In genomic region chr15:22884344-22884743, GRCh38 we compare ENCODE assay signal across 11 cellular contexts. TPM values are rescaled to one million over a fixed set of nuclear protein-coding genes. Genes with fewer than 3 reads are reported as not detected.
DNase-seq lines count a peak whose midpoint lies in the region; ATAC-seq and TF ChIP-seq lines count a peak whose summit lies in the region.
"Had no signal": no experiment of that assay in that cellular context is flagged by ENCODE, and none has a peak within 500 bp of the region (broad histone marks: within the 10 kb centered on the region; RNA-seq: fewer than 3 reads in every experiment).

No MANE protein-coding gene starts in this region.

- TF ChIP-seq CTCF in GM12873 (IDR thresholded peaks at IDR 0.05; ENCODE audit: insufficient read depth, low read depth, low read length, missing control alignments) (peak; percentile 50), fibroblast of villous mesenchyme (IDR thresholded peaks at IDR 0.05; ENCODE audit: insufficient read depth, low read depth, low read length) (peak; percentile 33)

- peak; percentile 11 for DNase-seq in ACHN
- peak; percentile 22 for DNase-seq in SK-MEL-5 (ENCODE audit: low read depth, low spot score)
- DNase-seq in fibroblast of villous mesenchyme (ENCODE audit: low read depth) = no peak
- DNase-seq: activated B cell treated with CpG ODN at 0.5 μM for 24 hours; effector memory CD4-positive, alpha-beta T cell; NCI-H2081 had no signal

- no peak overlapping the region for H3K4me3 ChIP-seq in fibroblast of villous mesenchyme (ENCODE audit: low read depth, low read length)

- in situ Hi-C loops in ACHN (cut with HindIII; ENCODE audit: low pct_ligation_motif_present, low pct_unique_long_range_greater_than_20kb, low sequenced_read_pairs) = no loop called here
- in situ Hi-C loops in SK-MEL-5 (cut with HindIII; ENCODE audit: low pct_unique_long_range_greater_than_20kb, low sequenced_read_pairs) = no loop called here

- ATAC-seq in GM18909 (IDR thresholded peaks at IDR 0.05; ENCODE audit: poor library complexity, unreplicated experiment) = no peak
- no peak for ATAC-seq in HG02623 (IDR thresholded peaks at IDR 0.05; ENCODE audit: unreplicated experiment)
- no peak for ATAC-seq in GM18861 (IDR thresholded peaks at IDR 0.05; ENCODE audit: unreplicated experiment)
- no peak for ATAC-seq in GM21723 (IDR thresholded peaks at IDR 0.05; ENCODE audit: unreplicated experiment)

RNA-seq across cellular contexts. Expression of gene NIPA2, which starts 45.9 kb away (rescaled TPM):
- 130 and 131 TPM in 2 replicates for total RNA-seq in SK-MEL-5 (2014; rRNA removed; shearing (Covaris generic))
- 86.4 and 94.5 TPM in 2 replicates for polyA plus RNA-seq in SK-MEL-5 (2015; cell fraction: cytosol; rRNA removed)
- 36.9 and 43.0 TPM in 2 replicates for polyA plus RNA-seq in SK-MEL-5 (2015; cell fraction: nucleus; rRNA removed)
- total RNA-seq in fibroblast of villous mesenchyme = 50.3 and 69.1 TPM in 2 replicates
